Comparison of ENCODE assay signal across 6 cellular contexts in the genomic region with DNA sequence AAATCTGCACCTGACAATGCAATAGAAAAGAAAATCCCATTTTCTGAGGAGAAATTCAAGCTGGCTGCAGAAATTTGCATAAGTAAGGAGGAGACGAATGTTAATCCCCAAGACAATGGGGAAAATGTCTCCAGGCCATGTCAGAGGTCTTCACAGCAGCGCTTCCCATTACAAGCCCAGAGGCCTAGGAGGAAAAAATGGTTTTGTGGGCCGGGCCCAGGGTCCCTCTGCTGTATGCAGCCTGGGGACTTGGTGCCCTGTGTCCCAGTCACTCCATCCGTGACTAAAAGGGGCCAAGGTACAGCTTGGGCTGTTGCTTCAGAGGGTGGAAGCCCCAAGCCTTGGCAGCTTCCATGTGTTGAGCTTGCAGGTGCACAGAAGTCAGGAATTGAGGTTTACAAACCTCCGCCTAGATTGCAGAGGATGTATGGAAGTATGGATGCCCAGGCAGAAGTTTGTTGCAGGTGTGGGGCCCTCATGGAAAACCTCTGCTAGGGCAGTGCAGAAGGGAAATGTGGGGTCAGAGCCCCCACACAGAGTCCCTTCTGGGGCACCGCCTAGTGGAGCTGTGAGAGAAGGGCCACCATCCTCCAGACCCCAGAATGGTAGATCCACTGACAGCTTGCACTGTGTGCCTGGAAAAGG.
A peak's percentile ranks its signal among the peaks of the same experiment; 100 is the strongest.
DNase-seq lines count a peak whose midpoint lies in the region; ATAC-seq, FAIRE-seq and TF ChIP-seq lines count a peak whose summit lies in the region.
"Not testable (repeated sequence)": the region's sequence is repeated elsewhere in the genome, so short reads cannot be mapped to it uniquely, and the experiment has no call there.

No MANE protein-coding gene starts in this region.

- not testable (repeated sequence) for DNase-seq in K562 (ENCODE audit: extremely low read depth in 1 of 4, low spot score in 3 of 4); endothelial cell (ENCODE audit: low spot score); transverse colon

- H3K9me3 Mint-ChIP-seq in endothelial cell (ENCODE audit: unreplicated experiment) = peaks cover 16% of the 10 kb centered on the region

- H3K36me3 ChIP-seq in BLaER1 (peaks cover 95% of the 10 kb centered on the region), K562 (ENCODE audit: control insufficient read depth, insufficient read depth, low read length) (peaks cover 29% of the 10 kb centered on the region), neutrophil (peaks cover 20% of the 10 kb centered on the region)
- not testable (repeated sequence) for H3K36me3 ChIP-seq in HEK293 (ENCODE audit: control insufficient read depth in 2 of 2, insufficient read depth in 1 of 2, low read length in 2 of 2); transverse colon

- not testable (repeated sequence) for H3K9ac ChIP-seq in BLaER1; K562 (ENCODE audit: insufficient read depth in 1 of 2, low read depth in 2 of 2, low read length in 2 of 2)

- not testable (repeated sequence) for H3K27me3 ChIP-seq in BLaER1; K562 (ENCODE audit: control insufficient read depth in 2 of 2, insufficient read depth in 2 of 2, low read length in 2 of 2); neutrophil; transverse colon

- H3K9me3 ChIP-seq in BLaER1 (peaks cover 37% of the 10 kb centered on the region), K562 (replicated peaks; ENCODE audit: control insufficient read depth, insufficient read depth, low read depth, low read length) (peaks cover 11% of the 10 kb centered on the region)
- H3K9me3 ChIP-seq in HEK293 (ENCODE audit: control insufficient read depth, insufficient read depth, low read depth, low read length); neutrophil; transverse colon: not testable (repeated sequence)

- in situ Hi-C loops in K562 (cut with MboI); transverse colon (cut with MboI; ENCODE audit: low pct_ligation_motif_present in 1 of 4, low pct_unique_long_range_greater_than_20kb in 1 of 4, low sequenced_read_pairs in 3 of 4): not testable (repeated sequence)

- not testable (repeated sequence) for H3K4me2 ChIP-seq in BLaER1; K562 (ENCODE audit: insufficient read depth, low read length)

- not testable (repeated sequence) for TF ChIP-seq POLR2A in K562 (conservative IDR thresholded peaks at IDR 0.05); transverse colon (IDR thresholded peaks at IDR 0.05)

- not testable (repeated sequence) for H3K9me1 ChIP-seq in K562 (ENCODE audit: control insufficient read depth, insufficient read depth, low read length)

- peak overlapping the region; percentile 31; the same call in 1 of the 2 replicates for H3K4me3 ChIP-seq in BLaER1
- not testable (repeated sequence) for H3K4me3 ChIP-seq in HEK293 (ENCODE audit: low read depth, low read length); K562; neutrophil (ENCODE audit: low read depth in 1 of 2, low read length in 1 of 2); transverse colon

- not testable (repeated sequence) for H3K4me1 ChIP-seq in BLaER1; HEK293 (ENCODE audit: control insufficient read depth, insufficient read depth, low read length)
- H3K4me1 ChIP-seq in K562 (replicated peaks in 1 of 2; ENCODE audit: control insufficient read depth in 2 of 2, insufficient read depth in 2 of 2, low read length in 2 of 2) = peaks cover 3 to 23% of the 10 kb centered on the region in 2 experiments; a peak in 3 of 5 replicates
- peaks cover 4 to 15% of the 10 kb centered on the region in 2 experiments for H3K4me1 ChIP-seq in neutrophil (ENCODE audit: control insufficient read depth in 1 of 2, insufficient read depth in 1 of 2, low read depth in 1 of 2, low read length in 1 of 2)
- H3K4me1 ChIP-seq in transverse colon = peaks cover 4 to 13% (median 10%) of the 10 kb centered on the region in 4 donors

- not testable (repeated sequence) for H3K27ac ChIP-seq in BLaER1; HEK293 (ENCODE audit: extremely low read depth, low read depth, low read length); K562 (ENCODE audit: extremely low read depth, low read depth, low read length)
- H3K27ac ChIP-seq in neutrophil = peak overlapping the region; percentile 69
- H3K27ac ChIP-seq in transverse colon = peak overlapping the region; percentile 13 to 34 (median 18)

- BruUV-seq in K562 (replicated peaks; lab: Mats Ljungman, UMichigan) = not testable (repeated sequence)

- not testable (repeated sequence) for TF ChIP-seq EP300 in K562 (IDR thresholded peaks at IDR 0.05; ENCODE audit: low read length); transverse colon (IDR thresholded peaks at IDR 0.05; ENCODE audit: low read depth)

- not testable (repeated sequence) for ATAC-seq in K562

- peaks cover 53% of the 10 kb centered on the region for H4K20me1 ChIP-seq in BLaER1
- not testable (repeated sequence) for H4K20me1 ChIP-seq in K562 (replicated peaks; ENCODE audit: control insufficient read depth, insufficient read depth, low read length)

- not testable (repeated sequence) for FAIRE-seq in K562 (lab: Jason Lieb, UNC)

- POLR2A ChIA-PET in HEK293 (lab: Yijun Ruan, JAX) = not testable (repeated sequence)
- POLR2A ChIA-PET in K562 (lab: Yijun Ruan, JAX) = interaction anchor here (0.7 to 1.6 kb wide), 2 partner anchors 11 to 232 kb away, joined by 3 to 6 read pairs; no protein-coding TSS in a partner anchor

- intact Hi-C loops in K562 (cut with micrococcal nuclease); transverse colon (cut with DNase I; ENCODE audit: low total_unique reads): not testable (repeated sequence)

- CTCF ChIA-PET in HEK293 (lab: Yijun Ruan, JAX); K562 (lab: Yijun Ruan, JAX; ENCODE audit: low intra/inter-chr PET ratio): not testable (repeated sequence)

- not testable (repeated sequence) for TF ChIP-seq RAD21 in K562 (CRISPR knock-in tag; conservative IDR thresholded peaks at IDR 0.05 in 1 of 2, IDR thresholded peaks at IDR 0.05 in 1 of 2)

- TF ChIP-seq CTCF in HEK293 (tag by site-specific recombination; IDR thresholded peaks at IDR 0.05); K562 (IDR thresholded peaks at IDR 0.05 in 2 of 3, conservative IDR thresholded peaks at IDR 0.05 in 1 of 3; ENCODE audit: insufficient read depth in 2 of 3, low read depth in 1 of 3, low read length in 3 of 3); endothelial cell (IDR thresholded peaks at IDR 0.05; ENCODE audit: unreplicated experiment); neutrophil (IDR thresholded peaks at IDR 0.05); transverse colon (IDR thresholded peaks at IDR 0.05): not testable (repeated sequence)

- not testable (repeated sequence) for H3K27me3 Mint-ChIP-seq in endothelial cell (ENCODE audit: unreplicated experiment)

- not testable (repeated sequence) for H3K4me1 Mint-ChIP-seq in endothelial cell (ENCODE audit: unreplicated experiment)

- H3K36me3 Mint-ChIP-seq in endothelial cell (ENCODE audit: low read depth, unreplicated experiment) = peaks cover 58% of the 10 kb centered on the region

- not testable (repeated sequence) for H2AFZ ChIP-seq in K562 (ENCODE audit: low read depth, low read length)

- H3K27ac Mint-ChIP-seq in endothelial cell (ENCODE audit: unreplicated experiment) = not testable (repeated sequence)

- 82% methylated on average over 6 of the region's 6 CpGs for WGBS in K562 (ENCODE audit: insufficient coverage, low coverage, missing lambda C conversion rate)
- WGBS in transverse colon (ENCODE audit: low coverage in 1 of 2), 2 donors = 90% methylated on average over 6 of the region's 6 CpGs; no CpG with 5 or more reads in 1 of the 2 donors

- not testable (repeated sequence) for H3K79me2 ChIP-seq in K562 (ENCODE audit: control insufficient read depth, insufficient read depth, low read length)

- peak overlapping the region; percentile 24 for H3K4me3 Mint-ChIP-seq in endothelial cell (ENCODE audit: unreplicated experiment)

TF ChIP-seq in HEK293, 187 proteins besides CTCF, POLR2A, EP300 and RAD21:
- TF ChIP-seq SETDB1 (IDR thresholded peaks at IDR 0.05; ENCODE audit: insufficient read length, low read length) = peak; percentile 52
- TF ChIP-seq ZNF585B (tag by site-specific recombination; IDR thresholded peaks at IDR 0.05) = peak; percentile 91

TF ChIP-seq in K562, 482 proteins besides CTCF, POLR2A, EP300 and RAD21:
- TF ChIP-seq CBX3 (IDR thresholded peaks at IDR 0.05; ENCODE audit: borderline replicate concordance in 1 of 2, low read length in 2 of 2) (peak in 1 of 2 experiments; percentile 83; a peak in 1 of 3 replicates), TRIM24 (IDR thresholded peaks at IDR 0.05) (peak in 1 of 2 experiments; percentile 24; a peak in 1 of 4 replicates), CBX5 (IDR thresholded peaks at IDR 0.05; ENCODE audit: borderline replicate concordance, low read depth) (0 out of 2 replicates have a peak, but pooled peaks have one; percentile 80), ZFP36 (IDR thresholded peaks at IDR 0.05; ENCODE audit: low read depth, low read length, partially characterized antibody) (peak; percentile 61), CBX1 (IDR thresholded peaks at IDR 0.05; ENCODE audit: low read depth) (peak; percentile 84), TRIM28 (IDR thresholded peaks at IDR 0.05) (peak; percentile 89)
- TF ChIP-seq, protein P1, sequence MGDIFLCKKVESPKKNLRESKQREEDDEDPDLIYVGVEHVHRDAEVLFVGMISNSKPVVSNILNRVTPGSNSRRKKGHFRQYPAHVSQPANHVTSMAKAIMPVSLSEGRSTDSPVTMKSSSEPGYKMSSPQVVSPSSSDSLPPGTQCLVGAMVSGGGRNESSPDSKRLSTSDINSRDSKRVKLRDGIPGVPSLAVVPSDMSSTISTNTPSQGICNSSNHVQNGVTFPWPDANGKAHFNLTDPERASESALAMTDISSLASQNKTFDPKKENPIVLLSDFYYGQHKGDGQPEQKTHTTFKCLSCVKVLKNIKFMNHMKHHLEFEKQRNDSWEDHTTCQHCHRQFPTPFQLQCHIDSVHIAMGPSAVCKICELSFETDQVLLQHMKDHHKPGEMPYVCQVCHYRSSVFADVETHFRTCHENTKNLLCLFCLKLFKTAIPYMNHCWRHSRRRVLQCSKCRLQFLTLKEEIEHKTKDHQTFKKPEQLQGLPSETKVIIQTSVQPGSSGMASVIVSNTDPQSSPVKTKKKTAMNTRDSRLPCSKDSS (IDR thresholded peaks at IDR 0.05; ENCODE audit: low read depth, partially characterized antibody) = peak; percentile 72
